In genomic region chr15:40014390-40014789, GRCh38 we compare ENCODE assay signal across 16 cellular contexts. TPM values are rescaled to one million over a fixed set of nuclear protein-coding genes. Genes with fewer than 3 reads are reported as not detected.
DNase-seq lines count a peak whose midpoint lies in the region; ATAC-seq, FAIRE-seq and TF ChIP-seq lines count a peak whose summit lies in the region.
"Had no signal": no experiment of that assay in that cellular context is flagged by ENCODE, and none has a peak within 500 bp of the region (broad histone marks: within the 10 kb centered on the region; RNA-seq: fewer than 3 reads in every experiment).

No MANE protein-coding gene starts in this region.

- H3K4me3 ChIP-seq in A549 (no peak overlapping the region), K562 (no peak overlapping the region), foreskin fibroblast (ENCODE audit: low read depth in 1 of 2, low read length in 2 of 2) (no peak overlapping the region)
- H3K4me3 ChIP-seq in BLaER1 treated with 17β-estradiol and CSF1 and Interleukin-3, amounts not matched to agents 10 nM and 100 nM = peak overlapping the region in 9 of 10 experiments; percentile 3 to 47 (median 15); a peak in 10 of 20 replicates
- H3K4me3 ChIP-seq: HAP-1 had no signal

- CTCF ChIA-PET in A549 (lab: Yijun Ruan, JAX) = no interaction called here
- CTCF ChIA-PET in K562 (lab: Yijun Ruan, JAX; ENCODE audit: low intra/inter-chr PET ratio) = no interaction called here

- TF ChIP-seq RAD21 in A549 (conservative IDR thresholded peaks at IDR 0.05 in 1 of 2, IDR thresholded peaks at IDR 0.05 in 1 of 2) = no peak
- TF ChIP-seq RAD21 in K562 (CRISPR knock-in tag; conservative IDR thresholded peaks at IDR 0.05 in 1 of 2, IDR thresholded peaks at IDR 0.05 in 1 of 2) = no peak

- 100% methylated on average over 2 of the region's 3 CpGs for WGBS in A549 (ENCODE audit: missing lambda C conversion rate)
- 100% methylated on average over 3 of the region's 3 CpGs for WGBS in K562 (ENCODE audit: insufficient coverage, low coverage, missing lambda C conversion rate)

- H3K4me2 ChIP-seq in A549 (no peak overlapping the region), K562 (ENCODE audit: insufficient read depth, low read length) (no peak overlapping the region)
- no peak overlapping the region for H3K4me2 ChIP-seq in BLaER1 treated with 17β-estradiol and CSF1 and Interleukin-3, amounts not matched to agents 10 nM and 100 nM

- H3K9ac ChIP-seq in BLaER1 treated with 17β-estradiol and CSF1 and Interleukin-3, amounts not matched to agents 10 nM and 100 nM = no peak overlapping the region
- H3K9ac ChIP-seq in K562 (ENCODE audit: insufficient read depth in 1 of 2, low read depth in 2 of 2, low read length in 2 of 2) = no peak overlapping the region

- TF ChIP-seq CTCF in A549 (IDR thresholded peaks at IDR 0.05) = no peak
- TF ChIP-seq CTCF in K562 (IDR thresholded peaks at IDR 0.05 in 2 of 3, conservative IDR thresholded peaks at IDR 0.05 in 1 of 3; ENCODE audit: insufficient read depth in 2 of 3, low read depth in 1 of 3, low read length in 3 of 3) = no peak
- no peak for TF ChIP-seq CTCF in foreskin fibroblast (IDR thresholded peaks at IDR 0.05; ENCODE audit: low read depth, low read length)
- no peak for TF ChIP-seq CTCF in GM20000 (IDR thresholded peaks at IDR 0.05; ENCODE audit: extremely low read depth, missing control alignments)

- in situ Hi-C loops in K562 (cut with MboI) = loop anchor here (25.0 kb wide), 1 partner anchor 227 kb away; the partner anchor contains the start of gene FSIP1

- no peak for FAIRE-seq in A549 (lab: Jason Lieb, UNC)
- no peak for FAIRE-seq in K562 (lab: Jason Lieb, UNC)
- FAIRE-seq: H1 had no signal

- no peaks in the 10 kb centered on the region for H3K4me1 ChIP-seq in A549
- H3K4me1 ChIP-seq in BLaER1 treated with 17β-estradiol and CSF1 and Interleukin-3, amounts not matched to agents 10 nM and 100 nM = no peaks in the 10 kb centered on the region
- no peaks in the 10 kb centered on the region for H3K4me1 ChIP-seq in K562 (replicated peaks in 1 of 2; ENCODE audit: control insufficient read depth in 2 of 2, insufficient read depth in 2 of 2, low read length in 2 of 2)
- H3K4me1 ChIP-seq: HAP-1 had no signal

- no peaks in the 10 kb centered on the region for H3K79me2 ChIP-seq in K562 (ENCODE audit: control insufficient read depth, insufficient read depth, low read length)

- TF ChIP-seq POLR2A in A549 (IDR thresholded peaks at IDR 0.05; ENCODE audit: low read length) (no peak), K562 (conservative IDR thresholded peaks at IDR 0.05) (no peak)

- no peak for ATAC-seq in A549
- ATAC-seq in K562 = no peak
- peak; percentile 32 for ATAC-seq in left colon

- H3K27ac ChIP-seq in A549 = no peak overlapping the region
- no peak overlapping the region for H3K27ac ChIP-seq in BLaER1 treated with 17β-estradiol and CSF1 and Interleukin-3, amounts not matched to agents 10 nM and 100 nM
- H3K27ac ChIP-seq in K562 (ENCODE audit: extremely low read depth, low read depth, low read length) = no peak overlapping the region

- no peaks in the 10 kb centered on the region for H4K20me1 ChIP-seq in BLaER1 treated with 17β-estradiol and CSF1 and Interleukin-3, amounts not matched to agents 10 nM and 100 nM
- H4K20me1 ChIP-seq in K562 (replicated peaks; ENCODE audit: control insufficient read depth, insufficient read depth, low read length) = no peaks in the 10 kb centered on the region

- no peak for TF ChIP-seq EP300 in A549 (IDR thresholded peaks at IDR 0.05)
- no peak for TF ChIP-seq EP300 in K562 (IDR thresholded peaks at IDR 0.05; ENCODE audit: low read length)

- no peaks in the 10 kb centered on the region for H3K27me3 ChIP-seq in BLaER1 treated with 17β-estradiol and CSF1 and Interleukin-3, amounts not matched to agents 10 nM and 100 nM
- H3K27me3 ChIP-seq in K562 (ENCODE audit: control insufficient read depth in 2 of 2, insufficient read depth in 2 of 2, low read length in 2 of 2) = no peaks in the 10 kb centered on the region; a peak in 1 of 5 replicates
- H3K27me3 ChIP-seq: BE2C had no signal

- intact Hi-C loops in K562 (cut with micrococcal nuclease) = no loop called here
- intact Hi-C loops in left colon (cut with DNase I, micrococcal nuclease) = no loop called here

- no TSS peak for BruUV-seq in K562 (replicated peaks; lab: Mats Ljungman, UMichigan)

- H2AFZ ChIP-seq in K562 (ENCODE audit: low read depth, low read length) = no peak overlapping the region

- H3K36me3 ChIP-seq in BLaER1 treated with 17β-estradiol and CSF1 and Interleukin-3, amounts not matched to agents 10 nM and 100 nM = peaks cover 88 to 100% (median 96%) of the 10 kb centered on the region in 11 experiments
- H3K36me3 ChIP-seq in K562 (ENCODE audit: control insufficient read depth, insufficient read depth, low read length) = peaks cover 58% of the 10 kb centered on the region

- POLR2A ChIA-PET in A549 (lab: Yijun Ruan, JAX) (no interaction called here), K562 (lab: Yijun Ruan, JAX) (no interaction called here)

- H3K9me1 ChIP-seq in K562 (ENCODE audit: control insufficient read depth, insufficient read depth, low read length) = no peaks in the 10 kb centered on the region

- DNase-seq in A549 (ENCODE audit: low read depth in 1 of 2, low spot score in 1 of 2) (no peak), K562 (ENCODE audit: extremely low read depth in 1 of 4, low spot score in 3 of 4) (no peak), left colon (no peak), foreskin fibroblast (no peak), GM20000 (ENCODE audit: low spot score) (no peak), NCI-H226 (no peak)
- DNase-seq: ACHN; BE2C; CD4-positive, alpha-beta memory T cell; DMS153; DMS79; GF-D8; KG1 had no signal

- H3K9me3 ChIP-seq in A549 = peaks cover 21% of the 10 kb centered on the region
- peaks cover 31 to 48% (median 40%) of the 10 kb centered on the region in 11 experiments for H3K9me3 ChIP-seq in BLaER1 treated with 17β-estradiol and CSF1 and Interleukin-3, amounts not matched to agents 10 nM and 100 nM (replicated peaks in 1 of 11)
- peaks cover 5% of the 10 kb centered on the region; the same call in 1 of the 2 replicates for H3K9me3 ChIP-seq in K562 (replicated peaks; ENCODE audit: control insufficient read depth, insufficient read depth, low read depth, low read length)
- H3K9me3 ChIP-seq: BE2C had no signal

TF ChIP-seq in A549, 52 proteins besides CTCF, POLR2A, EP300 and RAD21:
- TF ChIP-seq ZFP36 (IDR thresholded peaks at IDR 0.05; ENCODE audit: borderline replicate concordance, partially characterized antibody) = peak; percentile 95
- TF ChIP-seq FOSB (CRISPR knock-in tag; IDR thresholded peaks at IDR 0.05) = no peak
TF ChIP-seq in A549: peak in this region for 1.

TF ChIP-seq in K562, 482 proteins besides CTCF, POLR2A, EP300 and RAD21 (continues in another document):
- TF ChIP-seq TRIM28 (IDR thresholded peaks at IDR 0.05) (peak; percentile 93), ZNF518B (CRISPR knock-in tag; IDR thresholded peaks at IDR 0.05) (no peak), NCOR1 (IDR thresholded peaks at IDR 0.05) (no peak)

RNA-seq across cellular contexts. Expression of gene SRP14, which starts 24.6 kb away (rescaled TPM):
- polyA plus RNA-seq in A549 (2011; rRNA removed) (216 and 306 TPM in 2 replicates), A549 (2017; fragmentation: RNase III; extraction: RNeasy Plus Mini Kit Qiagen cat#74134 plus additional on column Dnase treatment) (343 to 380 TPM (median 374 TPM) in 3 replicates), K562 (2011; rRNA removed) (353 and 402 TPM in 2 replicates), K562 (2014; fragmentation: Illumina TruSeq; extraction: Trizol) (314 and 378 TPM in 2 replicates), K562 (2014; fragmentation: Nextera tagmentation; extraction: Ambion mirVana) (1,000 to 10,000 TPM; 1,071 to 1,097 TPM), K562 (2014; rRNA removed) (657 and 689 TPM in 2 replicates)
- 236 and 276 TPM in 2 replicates for polyA plus RNA-seq in A549 (2012; cell fraction: cytosol; rRNA removed)
- 45.5 and 75.3 TPM in 2 replicates for polyA plus RNA-seq in A549 (2012; cell fraction: nucleus; rRNA removed)
- polyA minus RNA-seq in A549 (2011; rRNA and poly(A)+ RNA removed) = 36.6 and 50.6 TPM in 2 replicates
- 30.2 and 39.1 TPM in 2 replicates for total RNA-seq in K562 (2011; cell fraction: chromatin; rRNA removed; ENCODE audit: low replicate concordance)
- total RNA-seq in K562 (2011; cell fraction: nucleolus; rRNA removed) = 32.4 and 37.0 TPM in 2 replicates
- 49.5 and 55.9 TPM in 2 replicates for total RNA-seq in K562 (2011; cell fraction: nucleoplasm; rRNA removed)
- total RNA-seq in K562 (2014; rRNA removed) (409 and 442 TPM in 2 replicates), K562 (2014; rRNA removed; fragmentation: Illumina TruSeq; extraction: Trizol) (165 and 189 TPM in 2 replicates), K562 (2015; rRNA removed; fragmentation: Illumina TruSeq; extraction: Trizol) (167 and 189 TPM in 2 replicates), K562 (2021) (155 and 161 TPM in 2 replicates), left colon (100 to 1,000 TPM; 144 to 153 TPM)
- 142 and 212 TPM in 2 replicates for polyA plus RNA-seq in K562 (2011; cell fraction: cytosol; rRNA removed)
- 80.9 and 136 TPM in 2 replicates for polyA plus RNA-seq in K562 (2011; cell fraction: nucleus; rRNA removed)
- polyA plus RNA-seq in K562 (2012) = 199 and 317 TPM in 2 replicates
- polyA minus RNA-seq in K562 (2011; rRNA and poly(A)+ RNA removed) = 128 and 133 TPM in 2 replicates
- 40.4 and 48.7 TPM in 2 replicates for polyA minus RNA-seq in K562 (2011; cell fraction: cytosol; rRNA and poly(A)+ RNA removed)
- polyA minus RNA-seq in K562 (2011; cell fraction: nucleus; rRNA and poly(A)+ RNA removed) = 28.3 and 45.9 TPM in 2 replicates

Comparison
In these comparisons a context has a peak if more than half of its experiments do, and no peak if none do; other contexts are left out.
1. H3K4me3 ChIP-seq: peak in BLaER1 treated with 17β-estradiol and CSF1 and Interleukin-3, amounts not matched to agents 10 nM and 100 nM (9 of 10); none in A549 (single experiment), K562 (single experiment) and foreskin fibroblast (0 of 2).
2. Of the 35 proteins assayed by ChIP-seq in both K562 and A549: peak only in K562: none; only in A549: none; in both: ZFP36; in neither: 34.